20 cellular contexts compared by ENCODE assay signal in genomic region chr5:39928709-39929108, GRCh38.
"Had no signal": no experiment of that assay in that cellular context is flagged by ENCODE, and none has a peak within 500 bp of the region (broad histone marks: within the 10 kb centered on the region; RNA-seq: fewer than 3 reads in every experiment).

No MANE protein-coding gene starts in this region.

- DNase-seq: colonic mucosa; dermis blood vessel endothelial cell; esophagus squamous epithelium; gastrocnemius medialis; heart right ventricle; hypothalamus; kidney glomerular epithelial cell; lower lobe of right lung; midbrain; occipital lobe; pancreas; right lobe of liver; stimulated activated CD4-positive, alpha-beta T cell treated with anti-CD3 and anti-CD28 coated beads, Interleukin-4, amount 100 ng/mL, for 1 hour; stimulated activated CD8-positive, alpha-beta memory T cell treated with anti-CD3 and anti-CD28 coated beads, Interleukin-4, amount 100 ng/mL, for 48 hours; stimulated activated naive CD8-positive, alpha-beta T cell treated with anti-CD3 and anti-CD28 coated beads, Interleukin-15, Interleukin-2, amounts not matched to agents 100 U/mL and 50 U/mL, for 24 hours had no signal

- ATAC-seq: gastrocnemius medialis; left lobe of liver; lower lobe of right lung; natural killer cell treated with Interleukin-12 subunit alpha and Interleukin-12 subunit beta and Interleukin-15 and Interleukin-18, amount 100 ng/mL, for 72 hours; pancreas; right lobe of liver; stimulated activated effector memory CD8-positive, alpha-beta T cell treated with anti-CD3 and anti-CD28 coated beads, Interleukin-12 subunit alpha, Interleukin-12 subunit beta, amount 100 ng/mL, for 72 hours; stimulated activated naive CD8-positive, alpha-beta T cell treated with anti-CD3 and anti-CD28 coated beads, Interleukin-15, Interleukin-2, amounts not matched to agents 100 U/mL and 50 U/mL, for 24 hours had no signal

- H3K4me3 ChIP-seq: colonic mucosa, esophagus squamous epithelium, gastrocnemius medialis, heart right ventricle, lower lobe of right lung, neural progenitor cell, pancreas, right lobe of liver, tibial nerve had no signal
